In genomic region chr3:58164199-58164879, GRCh38 we compare ENCODE assay signal across 2 cellular contexts.
A peak's percentile ranks its signal among the peaks of the same experiment; 100 is the strongest.
TF ChIP-seq lines count a peak whose summit lies in the region.

No MANE protein-coding gene starts in this region.

TF ChIP-seq in Ishikawa, 13 proteins besides CTCF, POLR2A, EP300 and RAD21 (continued from another document):
- TF ChIP-seq TAF1 (IDR thresholded peaks at IDR 0.05; ENCODE audit: low read depth): no peak
- no peak for TF ChIP-seq REST (IDR thresholded peaks at IDR 0.05; ENCODE audit: low read depth)
- peak; percentile 95 for TF ChIP-seq TCF12 (IDR thresholded peaks at IDR 0.05; ENCODE audit: low read depth)
- no peak for TF ChIP-seq EGR1 (IDR thresholded peaks at IDR 0.05)
- TF ChIP-seq FOXM1 (IDR thresholded peaks at IDR 0.05; ENCODE audit: borderline replicate concordance, low read depth): peak; percentile 75; the same call in 1 of the 2 replicates
- TF ChIP-seq CREB1 (IDR thresholded peaks at IDR 0.05; ENCODE audit: low read depth): peak; percentile 48; the same call in 1 of the 2 replicates
- TF ChIP-seq TEAD4 (IDR thresholded peaks at IDR 0.05): peak; percentile 65
- peak; percentile 87 for TF ChIP-seq MAX (IDR thresholded peaks at IDR 0.05)

TF ChIP-seq in SK-N-SH, 30 proteins besides CTCF, POLR2A, EP300 and RAD21 (continued from another document):
- TF ChIP-seq ZBTB33 (IDR thresholded peaks at IDR 0.05; ENCODE audit: borderline replicate concordance, low read depth) (no peak), FOSL2 (IDR thresholded peaks at IDR 0.05; ENCODE audit: borderline replicate concordance, low read depth) (no peak), USF2 (IDR thresholded peaks at IDR 0.05; ENCODE audit: borderline replicate concordance, low read depth, low read length) (no peak), JUND (IDR thresholded peaks at IDR 0.05) (no peak), TAF1 (IDR thresholded peaks at IDR 0.05; ENCODE audit: borderline replicate concordance, low read depth, low read length) (no peak), MEF2A (IDR thresholded peaks at IDR 0.05; ENCODE audit: borderline replicate concordance, low read depth) (no peak), MXI1 (IDR thresholded peaks at IDR 0.05; ENCODE audit: low read depth, low read length) (peak; percentile 64; the same call in 1 of the 2 replicates), NFIC (IDR thresholded peaks at IDR 0.05; ENCODE audit: borderline replicate concordance) (peak; percentile 93), ELF1 (IDR thresholded peaks at IDR 0.05) (no peak), TCF12 (IDR thresholded peaks at IDR 0.05) (0 out of 2 replicates have a peak, but pooled peaks have one; percentile 5), NRF1 (IDR thresholded peaks at IDR 0.05; ENCODE audit: low read depth, low read length) (no peak), RXRA (IDR thresholded peaks at IDR 0.05; ENCODE audit: borderline replicate concordance, low read depth) (no peak; the same call in 1 of the 2 replicates), IRF3 (IDR thresholded peaks at IDR 0.05; ENCODE audit: low read depth, low read length) (no peak), USF1 (IDR thresholded peaks at IDR 0.05; ENCODE audit: borderline replicate concordance, low read depth) (no peak), SIN3A (IDR thresholded peaks at IDR 0.05; ENCODE audit: borderline replicate concordance, low read depth, low read length) (no peak), REST (IDR thresholded peaks at IDR 0.05; ENCODE audit: low read depth, low read length) (no peak), POLR2AphosphoS5 (IDR thresholded peaks at IDR 0.05; ENCODE audit: low read depth, low read length) (no peak), PBX3 (IDR thresholded peaks at IDR 0.05) (no peak), GATA2 (CRISPR knock-in tag; IDR thresholded peaks at IDR 0.05) (no peak), RCOR1 (IDR thresholded peaks at IDR 0.05; ENCODE audit: low read length) (peak; percentile 68; the same call in 1 of the 2 replicates)
